ENCODE assay signal across 23 cellular contexts in genomic region chr2:190904644-190905043, GRCh38. TPM values are rescaled to one million over a fixed set of nuclear protein-coding genes. Genes with fewer than 3 reads are reported as not detected.
DNase-seq lines count a peak whose midpoint lies in the region; ATAC-seq and TF ChIP-seq lines count a peak whose summit lies in the region.
"Had no signal": no experiment of that assay in that cellular context is flagged by ENCODE, and none has a peak within 500 bp of the region (broad histone marks: within the 10 kb centered on the region; RNA-seq: fewer than 3 reads in every experiment).

No MANE protein-coding gene starts in this region.

- in situ Hi-C loops in GM23248 (cut with MboI): no loop called here

- no peak overlapping the region for H3K14ac ChIP-seq in trophoblast cell (ENCODE audit: low read length)

- peaks cover 42% of the 10 kb centered on the region for H3K4me1 ChIP-seq in GM23248 (ENCODE audit: insufficient read depth)
- H3K4me1 ChIP-seq in trophoblast cell (ENCODE audit: control insufficient read depth in 1 of 2, insufficient read depth in 2 of 2, low read length in 2 of 2): no peaks in the 10 kb centered on the region
- H3K4me1 ChIP-seq: foreskin keratinocyte had no signal

- no peak overlapping the region for H2AK5ac ChIP-seq in trophoblast cell (ENCODE audit: low read length)

- H3K9me3 ChIP-seq in GM23248 (ENCODE audit: low read depth) (no peaks in the 10 kb centered on the region), trophoblast cell (ENCODE audit: insufficient read depth, low read depth, low read length) (no peaks in the 10 kb centered on the region)

- no peaks in the 10 kb centered on the region for H4K20me1 ChIP-seq in GM23248 (ENCODE audit: insufficient read depth)

- peak overlapping the region; percentile 55 for H3K27ac ChIP-seq in GM23248
- no peak overlapping the region for H3K27ac ChIP-seq in trophoblast cell (ENCODE audit: low read depth, low read length)
- H3K27ac ChIP-seq: foreskin keratinocyte had no signal

- no peak overlapping the region for H2BK12ac ChIP-seq in trophoblast cell (ENCODE audit: low read length)

- peak; percentile 37 for ATAC-seq in SK-N-SH treated with all-trans-retinoic acid at 6 μM for 48 hours
- ATAC-seq in HG02759 (IDR thresholded peaks at IDR 0.05; ENCODE audit: unreplicated experiment): no peak
- ATAC-seq: CD8-positive, alpha-beta T cell; foreskin keratinocyte; Right ventricle myocardium inferior; stimulated activated memory B cell treated with anti-CD40 and anti-IgM and Interleukin-4, amounts not matched to agents 10 μg/mL and 1 μg/mL and 100 μg/mL, for 72 hours had no signal

- no peak overlapping the region for H3K4me3 ChIP-seq in GM23248
- no peak overlapping the region for H3K4me3 ChIP-seq in trophoblast cell (ENCODE audit: low read depth, low read length)

- H3K27me3 ChIP-seq in GM23248 (replicated peaks; ENCODE audit: insufficient read depth): no peaks in the 10 kb centered on the region
- no peaks in the 10 kb centered on the region for H3K27me3 ChIP-seq in trophoblast cell (ENCODE audit: insufficient read depth, low read length)
- H3K27me3 ChIP-seq: foreskin keratinocyte had no signal

- H3K79me2 ChIP-seq in GM23248 (ENCODE audit: insufficient read depth) (peaks cover 98% of the 10 kb centered on the region), trophoblast cell (ENCODE audit: control insufficient read depth, insufficient read depth, low read length, poor library complexity) (no peaks in the 10 kb centered on the region)

- no peaks in the 10 kb centered on the region for H3K9me2 ChIP-seq in GM23248 (ENCODE audit: insufficient read depth)

- no peak overlapping the region for H4K8ac ChIP-seq in trophoblast cell (ENCODE audit: low read depth, low read length)

- H2AFZ ChIP-seq in GM23248 (no peak overlapping the region), trophoblast cell (ENCODE audit: insufficient read depth, low read length, poor library complexity) (no peak overlapping the region)

- no peak for DNase-seq in GM23248
- DNase-seq in dedifferentiated amniotic fluid mesenchymal stem cell (ENCODE audit: extremely low spot score): peak; percentile 39
- peak; percentile 21 to 88 for DNase-seq in trophoblast cell
- no peak for DNase-seq in NCI-H1694 treated with DMSO at 0.1 percent for 48 hours (lab: John Stamatoyannopoulos, UW)
- DNase-seq in germinal center (ENCODE audit: low spot score): no peak
- DNase-seq: activated CD4-positive, alpha-beta T cell treated with anti-CD3 and anti-CD28 coated beads for 4 hours; activated CD8-positive, alpha-beta memory T cell treated with anti-CD3 and anti-CD28 coated beads, Interleukin-2, amount 50 U/mL, for 4 hours; activated effector memory CD4-positive, alpha-beta T cell treated with anti-CD3 and anti-CD28 coated beads, Interleukin-2, amount 50 U/mL, for 16 hours; AML-193; amygdala; CD8-positive, alpha-beta T cell; central memory CD4-positive, alpha-beta T cell; foreskin keratinocyte; hippocampal formation; islet precursor cell; Kasumi-1; NCI-H187 treated with DMSO at 0.1 percent for 48 hours; NCI-H82; T-helper 1 cell had no signal

- H3F3A ChIP-seq in GM23248 (ENCODE audit: insufficient read depth): peaks cover 85% of the 10 kb centered on the region

- H2BK5ac ChIP-seq in trophoblast cell (ENCODE audit: low read depth, low read length, poor library complexity): no peak overlapping the region

- no peak overlapping the region for H2BK120ac ChIP-seq in trophoblast cell (ENCODE audit: insufficient read depth, low read length, poor library complexity)

- H3K4ac ChIP-seq in trophoblast cell (ENCODE audit: low read depth, low read length): no peak overlapping the region

- H3K18ac ChIP-seq in trophoblast cell (ENCODE audit: low read length): no peak overlapping the region

- H3K9ac ChIP-seq in GM23248 (0 out of 2 replicates have a peak overlapping the region, but pooled peaks have one; percentile 9), trophoblast cell (ENCODE audit: low read length) (no peak overlapping the region)

- no peak overlapping the region for H3K23ac ChIP-seq in trophoblast cell (ENCODE audit: low read length)

- no peak overlapping the region for H4K91ac ChIP-seq in trophoblast cell (ENCODE audit: low read depth, low read length)

- H3K4me2 ChIP-seq in GM23248 (ENCODE audit: unreplicated experiment) (peak overlapping the region; percentile 7), trophoblast cell (ENCODE audit: low read length) (no peak overlapping the region)

- H3K79me1 ChIP-seq in trophoblast cell (ENCODE audit: low read length): no peaks in the 10 kb centered on the region

- no peak overlapping the region for H4K12ac ChIP-seq in trophoblast cell (ENCODE audit: low read depth, low read length)

- H3K36me3 ChIP-seq in GM23248 (ENCODE audit: low read depth) (peaks cover 91% of the 10 kb centered on the region), trophoblast cell (ENCODE audit: control insufficient read depth in 1 of 2, insufficient read depth in 2 of 2, low read length in 2 of 2) (peaks cover 4 to 5% of the 10 kb centered on the region in 2 experiments)

TF ChIP-seq in SK-N-SH treated with all-trans-retinoic acid at 6 μM for 48 hours, 23 proteins besides CTCF, POLR2A, EP300 and RAD21:
- TF ChIP-seq ISL1 (CRISPR knock-in tag; IDR thresholded peaks at IDR 0.05) (no peak), SNAI2 (CRISPR knock-in tag; IDR thresholded peaks at IDR 0.05) (no peak), ZFP3 (CRISPR knock-in tag; IDR thresholded peaks at IDR 0.05) (no peak), ZNF8 (CRISPR knock-in tag; IDR thresholded peaks at IDR 0.05) (no peak), RARB (CRISPR knock-in tag; IDR thresholded peaks at IDR 0.05) (no peak), ZNF565 (CRISPR knock-in tag; conservative IDR thresholded peaks at IDR 0.05; ENCODE audit: low read depth) (no peak), PATZ1 (CRISPR knock-in tag; IDR thresholded peaks at IDR 0.05; ENCODE audit: borderline replicate concordance) (no peak), GLIS3 (CRISPR knock-in tag; IDR thresholded peaks at IDR 0.05) (no peak), TOX (CRISPR knock-in tag; IDR thresholded peaks at IDR 0.05; ENCODE audit: borderline replicate concordance) (no peak), PPARA (CRISPR knock-in tag; IDR thresholded peaks at IDR 0.05; ENCODE audit: borderline replicate concordance) (no peak), ZC3H10 (CRISPR knock-in tag; IDR thresholded peaks at IDR 0.05) (no peak)

RNA-seq across cellular contexts. Expression of gene GLS, which starts 24.0 kb away (rescaled TPM):
- total RNA-seq in GM23248 (2014; rRNA removed; shearing (Covaris generic)): 362 and 426 TPM in 2 replicates
- polyA plus RNA-seq in GM23248 (2016; fragmentation: Nextera tagmentation; extraction: Ambion mirVana): 81.0 and 96.0 TPM in 2 replicates
- 54.9 and 60.3 TPM in 2 replicates for polyA plus RNA-seq in trophoblast cell (2013)

Comparison
In these comparisons a context has a peak if more than half of its experiments do, and no peak if none do; other contexts are left out.
1. DNase-seq: peak in dedifferentiated amniotic fluid mesenchymal stem cell (single experiment) and trophoblast cell (2 of 2); none in GM23248 (single experiment), NCI-H1694 treated with DMSO at 0.1 percent for 48 hours (single experiment) and germinal center (single experiment).